In genomic region chr10:61066661-61067353, GRCh38 we compare ENCODE assay signal across 23 cellular contexts.
DNase-seq lines count a peak whose midpoint lies in the region; ATAC-seq, FAIRE-seq and TF ChIP-seq lines count a peak whose summit lies in the region.
"Had no signal": no experiment of that assay in that cellular context is flagged by ENCODE, and none has a peak within 500 bp of the region (broad histone marks: within the 10 kb centered on the region; RNA-seq: fewer than 3 reads in every experiment).

No MANE protein-coding gene starts in this region.

- peak overlapping the region; percentile 35; the same call in 1 of the 2 replicates for H3K4me2 ChIP-seq in HepG2 (ENCODE audit: low read depth, low read length)
- H3K4me2 ChIP-seq: BLaER1, GM23338 had no signal

- in situ Hi-C loops in HepG2 (cut with HindIII; ENCODE audit: extremely low pct_ligation_motif_present, low pct_unique_long_range_greater_than_20kb) = no loop called here

- H2AFZ ChIP-seq in HepG2 (ENCODE audit: low read length) = no peak overlapping the region
- H2AFZ ChIP-seq: GM23338 had no signal

- DNase-seq in OCI-M1 (lab: John Stamatoyannopoulos, UW) (peak; percentile 30), dermis microvascular lymphatic vessel endothelial cell (ENCODE audit: low read depth in 2 of 2) (peak; percentile 10 to 23), HepG2 (ENCODE audit: low spot score) (peak; percentile 97), retinal pigment epithelial cell (ENCODE audit: low read depth) (peak; percentile 95), DMS79 treated with DMSO at 0.1 percent for 48 hours (lab: John Stamatoyannopoulos, UW) (no peak), HK-2 (ENCODE audit: unreplicated experiment) (no peak)
- DNase-seq: CD4-positive, alpha-beta T cell; COR-L47; DMS79; HCEC 1CT; MG63; NCI-H1417; NCI-H1694 treated with DMSO at 0.1 percent for 48 hours; NCI-H2227 treated with DMSO at 0.1 percent for 48 hours; NCI-H510A treated with DMSO at 0.1 percent for 48 hours; NCI-H748 treated with DMSO at 0.1 percent for 48 hours; Peyer's patch had no signal

- under 1% methylated on average over 7 of the region's 7 CpGs for WGBS in HepG2 (ENCODE audit: low lambda C conversion rate)

- H3K9ac ChIP-seq in HepG2 (ENCODE audit: insufficient read depth, low read depth, low read length) = peak overlapping the region; percentile 50
- H3K9ac ChIP-seq: BLaER1 had no signal

- POLR2A ChIA-PET in HepG2 (lab: Yijun Ruan, JAX) = interaction anchor here (1.3 to 4.9 kb wide), 3 partner anchors 9 to 1028 kb away, joined by 3 to 37 read pairs (median 4); no protein-coding TSS in a partner anchor

- peak; percentile 69 to 97; a peak in 3 of 4 replicates for TF ChIP-seq EP300 in HepG2 (IDR thresholded peaks at IDR 0.05; ENCODE audit: low read depth in 2 of 2, low read length in 2 of 2)
- TF ChIP-seq EP300 in HepG2 (CRISPR knock-in tag; IDR thresholded peaks at IDR 0.05; ENCODE audit: borderline replicate concordance) = peak; percentile 90

- H3K27me3 ChIP-seq in HepG2 (ENCODE audit: control insufficient read depth in 1 of 2, insufficient read depth in 2 of 2, low read length in 2 of 2) = no peaks in the 10 kb centered on the region
- H3K27me3 ChIP-seq: BLaER1, MG63, Peyer's patch had no signal

- no peaks in the 10 kb centered on the region for H3K79me2 ChIP-seq in HepG2 (ENCODE audit: insufficient read depth, low read length)

- peak overlapping the region; percentile 87 for H3K27ac ChIP-seq in HepG2 (ENCODE audit: extremely low read length, insufficient read depth, low read length)
- H3K27ac ChIP-seq: BLaER1, Peyer's patch had no signal

- peak; percentile 70 for FAIRE-seq in HepG2 (lab: Jason Lieb, UNC)
- FAIRE-seq: GM12878 had no signal

- TF ChIP-seq POLR2A in HepG2 (IDR thresholded peaks at IDR 0.05; ENCODE audit: insufficient read depth in 1 of 2, low read depth in 2 of 2, low read length in 2 of 2) = no peak

- peaks cover 74% of the 10 kb centered on the region for H3K4me1 ChIP-seq in HepG2 (ENCODE audit: insufficient read depth, low read length)
- H3K4me1 ChIP-seq: BLaER1, Peyer's patch had no signal

- peak; percentile 66 for ATAC-seq in HepG2
- ATAC-seq in HG02588 (IDR thresholded peaks at IDR 0.05; ENCODE audit: unreplicated experiment) = no peak
- ATAC-seq in GM18861 (IDR thresholded peaks at IDR 0.05; ENCODE audit: unreplicated experiment) = no peak
- ATAC-seq: GM12878, GM23338, SK-N-SH treated with all-trans-retinoic acid at 6 μM for 48 hours had no signal

- BruUV-seq in HepG2 (replicated peaks; lab: Mats Ljungman, UMichigan) = no TSS peak

- no peaks in the 10 kb centered on the region for H3K9me3 ChIP-seq in HepG2 (ENCODE audit: low read length)
- H3K9me3 ChIP-seq: BLaER1, MG63, Peyer's patch had no signal

- CTCF ChIA-PET in HepG2 (lab: Yijun Ruan, JAX; ENCODE audit: low intra/inter-chr PET ratio, low total read pairs) = no interaction called here

- H4K20me1 ChIP-seq in HepG2 (ENCODE audit: insufficient read depth, low read length) = no peaks in the 10 kb centered on the region
- H4K20me1 ChIP-seq: BLaER1 had no signal

- TF ChIP-seq RAD21 in HepG2 (CRISPR knock-in tag; IDR thresholded peaks at IDR 0.05) = no peak

- TF ChIP-seq CTCF in HepG2 (CRISPR knock-in tag; IDR thresholded peaks at IDR 0.05) = no peak
- TF ChIP-seq CTCF in retinal pigment epithelial cell (conservative IDR thresholded peaks at IDR 0.05; ENCODE audit: low read depth, low read length) = no peak

- H3K4me3 ChIP-seq in HepG2 (replicated peaks in 1 of 3; ENCODE audit: insufficient read depth in 1 of 3, low read depth in 2 of 3, low read length in 3 of 3) (no peak overlapping the region), retinal pigment epithelial cell (ENCODE audit: low read length) (no peak overlapping the region)
- H3K4me3 ChIP-seq: BLaER1, GM12878, GM23338, MG63, Peyer's patch had no signal

- no peaks in the 10 kb centered on the region for H3K36me3 ChIP-seq in HepG2 (replicated peaks in 1 of 2; ENCODE audit: control insufficient read depth in 1 of 2, insufficient read depth in 2 of 2, low read length in 2 of 2)
- H3K36me3 ChIP-seq: BLaER1, MG63, Peyer's patch had no signal

- intact Hi-C loops in HepG2 (cut with micrococcal nuclease; ENCODE audit: unreplicated experiment) = loop anchor here (1.0 to 5.0 kb wide), 3 partner anchors 8 to 66 kb away; no protein-coding TSS in a partner anchor

TF ChIP-seq in HepG2, 621 proteins besides CTCF, POLR2A, EP300 and RAD21 (continues in another document):
- TF ChIP-seq TFE3 (CRISPR knock-in tag; IDR thresholded peaks at IDR 0.05) = no peak
- TF ChIP-seq HMG20B (CRISPR knock-in tag; conservative IDR thresholded peaks at IDR 0.05) = peak; percentile 67; the same call in 1 of the 2 replicates
- TF ChIP-seq AFF4 (CRISPR knock-in tag; IDR thresholded peaks at IDR 0.05) = no peak
- TF ChIP-seq ZKSCAN8 (CRISPR knock-in tag; IDR thresholded peaks at IDR 0.05; ENCODE audit: borderline replicate concordance) = 0 out of 2 replicates have a peak, but pooled peaks have one; percentile 39
- no peak for TF ChIP-seq ZNF790 (CRISPR knock-in tag; IDR thresholded peaks at IDR 0.05; ENCODE audit: borderline replicate concordance)
- TF ChIP-seq ATF7-NPFF (CRISPR knock-in tag; IDR thresholded peaks at IDR 0.05; ENCODE audit: low read depth) = no peak
- TF ChIP-seq HBP1 (CRISPR knock-in tag; IDR thresholded peaks at IDR 0.05; ENCODE audit: low read depth) = no peak
- peak; percentile 46; the same call in 1 of the 2 replicates for TF ChIP-seq DPF2 (CRISPR knock-in tag; IDR thresholded peaks at IDR 0.05; ENCODE audit: borderline replicate concordance, low read depth)
- no peak for TF ChIP-seq SOX6 (IDR thresholded peaks at IDR 0.05)
- TF ChIP-seq SOX6 (CRISPR knock-in tag; IDR thresholded peaks at IDR 0.05) = peak; percentile 89
- TF ChIP-seq ZNF704 (CRISPR knock-in tag; IDR thresholded peaks at IDR 0.05; ENCODE audit: borderline replicate concordance) = no peak
- TF ChIP-seq MIER3 (CRISPR knock-in tag; IDR thresholded peaks at IDR 0.05; ENCODE audit: borderline replicate concordance) = no peak
- TF ChIP-seq ZNF292 (CRISPR knock-in tag; IDR thresholded peaks at IDR 0.05; ENCODE audit: borderline replicate concordance, low read depth) = no peak

Comparison
In these comparisons a context has a peak if more than half of its experiments do, and no peak if none do; other contexts are left out.
1. DNase-seq: peak in OCI-M1 (single experiment), dermis microvascular lymphatic vessel endothelial cell (2 of 2), HepG2 (single experiment) and retinal pigment epithelial cell (single experiment); none in DMS79 treated with DMSO at 0.1 percent for 48 hours (single experiment) and HK-2 (single experiment).